13 cellular contexts compared by ENCODE assay signal in the genomic region with DNA sequence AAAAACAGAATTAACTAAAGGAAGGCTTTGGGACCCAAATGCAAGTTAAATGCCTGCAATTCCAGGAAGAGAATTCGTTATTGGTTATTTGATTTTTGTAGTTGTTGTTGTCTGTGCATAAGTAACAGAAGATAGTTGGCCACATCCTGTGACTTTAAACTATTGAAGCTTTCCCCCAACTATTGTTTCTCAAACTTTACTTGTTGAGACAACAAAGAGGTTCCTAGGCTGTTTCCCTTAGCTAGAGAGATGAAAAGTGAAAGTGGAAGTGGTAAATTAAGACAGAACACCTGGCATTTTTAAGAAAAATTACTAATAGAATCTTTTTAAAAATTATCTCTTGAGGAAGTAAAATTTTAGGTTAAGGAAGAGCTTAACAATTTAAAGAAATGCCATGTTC.
DNase-seq lines count a peak whose midpoint lies in the region; ATAC-seq, FAIRE-seq and TF ChIP-seq lines count a peak whose summit lies in the region.
"Had no signal": no experiment of that assay in that cellular context is flagged by ENCODE, and none has a peak within 500 bp of the region (broad histone marks: within the 10 kb centered on the region; RNA-seq: fewer than 3 reads in every experiment).

No MANE protein-coding gene starts in this region.

- H3K9me3 ChIP-seq in upper lobe of right lung (no peaks in the 10 kb centered on the region), small intestine (ENCODE audit: control insufficient read depth, low read depth) (no peaks in the 10 kb centered on the region)
- H3K9me3 ChIP-seq: left ventricle myocardium inferior, Peyer's patch, uterus had no signal

- WGBS in small intestine, 3 donors: 30 to 47% (median 40%) methylated on average over 1 of the region's 1 CpG

- no peak for TF ChIP-seq CTCF in upper lobe of right lung (IDR thresholded peaks at IDR 0.05)

- peak; percentile 81 for ATAC-seq in GM19023 (IDR thresholded peaks at IDR 0.05; ENCODE audit: unreplicated experiment)
- peak; percentile 89 for ATAC-seq in GM21717 (IDR thresholded peaks at IDR 0.05; ENCODE audit: unreplicated experiment)
- ATAC-seq in HG03097 (IDR thresholded peaks at IDR 0.05; ENCODE audit: low FRiP score, unreplicated experiment): peak; percentile 89
- peak; percentile 30 for ATAC-seq in left lobe of liver
- no peak for ATAC-seq in upper lobe of right lung

- no peak overlapping the region for H3K4me3 ChIP-seq in upper lobe of right lung
- H3K4me3 ChIP-seq in small intestine (ENCODE audit: low read depth in 1 of 2, low read length in 2 of 2): no peak overlapping the region
- H3K4me3 ChIP-seq: left ventricle myocardium inferior, Peyer's patch, uterus had no signal

- no peaks in the 10 kb centered on the region for H3K4me1 ChIP-seq in upper lobe of right lung
- H3K4me1 ChIP-seq in small intestine (ENCODE audit: control insufficient read depth in 2 of 2, insufficient read depth in 1 of 2, low read depth in 1 of 2, low read length in 1 of 2): no peaks in the 10 kb centered on the region
- H3K4me1 ChIP-seq: left ventricle myocardium inferior, Peyer's patch, uterus had no signal

- DNase-seq in left lobe of liver (ENCODE audit: low spot score): no peak
- no peak for DNase-seq in upper lobe of right lung
- DNase-seq in small intestine: no peak
- DNase-seq in UCSD-AML1 (lab: John Stamatoyannopoulos, UW; ENCODE audit: unreplicated experiment): no peak
- DNase-seq: anterior cingulate cortex, DMS53, left ventricle myocardium inferior, Peyer's patch, uterus had no signal

- no peaks in the 10 kb centered on the region for H3K36me3 ChIP-seq in upper lobe of right lung
- H3K36me3 ChIP-seq in small intestine (ENCODE audit: control insufficient read depth in 2 of 2, insufficient read depth in 2 of 2, low read length in 2 of 2): no peaks in the 10 kb centered on the region
- H3K36me3 ChIP-seq: left ventricle myocardium inferior, Peyer's patch, uterus had no signal

- intact Hi-C loops in upper lobe of right lung (cut with DNase I): no loop called here

- no peak for FAIRE-seq in small intestine (lab: Jason Lieb, UNC)
- FAIRE-seq: TTC549 had no signal

- no peaks in the 10 kb centered on the region for H3K27me3 ChIP-seq in upper lobe of right lung
- no peaks in the 10 kb centered on the region for H3K27me3 ChIP-seq in small intestine (ENCODE audit: control insufficient read depth in 2 of 2, insufficient read depth in 2 of 2, low read length in 2 of 2)
- H3K27me3 ChIP-seq: Peyer's patch, uterus had no signal

- H3K27ac ChIP-seq in upper lobe of right lung (no peak overlapping the region), small intestine (ENCODE audit: low read depth in 1 of 2, low read length in 1 of 2) (no peak overlapping the region)
- H3K27ac ChIP-seq: left ventricle myocardium inferior, Peyer's patch, uterus had no signal
